Comparison of ENCODE assay signal across 1 cellular context in genomic region chr13:92530364-92530763, GRCh38.
TF ChIP-seq lines count a peak whose summit lies in the region.

No MANE protein-coding gene starts in this region.

TF ChIP-seq in K562, 482 proteins besides CTCF, POLR2A, EP300 and RAD21 (continued from another document):
- TF ChIP-seq JUND (IDR thresholded peaks at IDR 0.05; ENCODE audit: borderline replicate concordance, low read depth, low read length) (no peak), JUND (tag; IDR thresholded peaks at IDR 0.05; ENCODE audit: borderline replicate concordance, low read depth, low read length) (no peak), ZNF551 (CRISPR knock-in tag; IDR thresholded peaks at IDR 0.05) (0 out of 2 replicates have a peak, but pooled peaks have one; percentile 41), ZNF274 (IDR thresholded peaks at IDR 0.05; ENCODE audit: borderline replicate concordance, low read depth, low read length) (0 out of 2 replicates have a peak, but pooled peaks have one; percentile 34), NR2F6 (CRISPR knock-in tag; IDR thresholded peaks at IDR 0.05) (no peak), FOXJ2 (tag; IDR thresholded peaks at IDR 0.05) (0 out of 2 replicates have a peak, but pooled peaks have one; percentile 26), CHD1 (IDR thresholded peaks at IDR 0.05; ENCODE audit: low read length) (no peak), HNRNPUL1 (IDR thresholded peaks at IDR 0.05; ENCODE audit: low read length) (no peak), RAD51 (IDR thresholded peaks at IDR 0.05; ENCODE audit: borderline replicate concordance, low read depth) (no peak), EHMT2 (IDR thresholded peaks at IDR 0.05) (no peak), CAMTA2 (CRISPR knock-in tag; conservative IDR thresholded peaks at IDR 0.05) (peak; percentile 78; the same call in 1 of the 2 replicates), GATAD2B (IDR thresholded peaks at IDR 0.05; ENCODE audit: borderline replicate concordance) (no peak), TRIM25 (IDR thresholded peaks at IDR 0.05; ENCODE audit: borderline replicate concordance) (no peak), GATAD2A (IDR thresholded peaks at IDR 0.05) (no peak), ZNF764 (CRISPR knock-in tag; IDR thresholded peaks at IDR 0.05; ENCODE audit: low read depth) (0 out of 2 replicates have a peak, but pooled peaks have one; percentile 15)
- TF ChIP-seq, protein P1, sequence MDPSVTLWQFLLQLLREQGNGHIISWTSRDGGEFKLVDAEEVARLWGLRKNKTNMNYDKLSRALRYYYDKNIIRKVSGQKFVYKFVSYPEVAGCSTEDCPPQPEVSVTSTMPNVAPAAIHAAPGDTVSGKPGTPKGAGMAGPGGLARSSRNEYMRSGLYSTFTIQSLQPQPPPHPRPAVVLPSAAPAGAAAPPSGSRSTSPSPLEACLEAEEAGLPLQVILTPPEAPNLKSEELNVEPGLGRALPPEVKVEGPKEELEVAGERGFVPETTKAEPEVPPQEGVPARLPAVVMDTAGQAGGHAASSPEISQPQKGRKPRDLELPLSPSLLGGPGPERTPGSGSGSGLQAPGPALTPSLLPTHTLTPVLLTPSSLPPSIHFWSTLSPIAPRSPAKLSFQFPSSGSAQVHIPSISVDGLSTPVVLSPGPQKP (CRISPR knock-in tag; IDR thresholded peaks at IDR 0.05) = no peak
